Comparison of ENCODE assay signal across 8 cellular contexts in the genomic region with DNA sequence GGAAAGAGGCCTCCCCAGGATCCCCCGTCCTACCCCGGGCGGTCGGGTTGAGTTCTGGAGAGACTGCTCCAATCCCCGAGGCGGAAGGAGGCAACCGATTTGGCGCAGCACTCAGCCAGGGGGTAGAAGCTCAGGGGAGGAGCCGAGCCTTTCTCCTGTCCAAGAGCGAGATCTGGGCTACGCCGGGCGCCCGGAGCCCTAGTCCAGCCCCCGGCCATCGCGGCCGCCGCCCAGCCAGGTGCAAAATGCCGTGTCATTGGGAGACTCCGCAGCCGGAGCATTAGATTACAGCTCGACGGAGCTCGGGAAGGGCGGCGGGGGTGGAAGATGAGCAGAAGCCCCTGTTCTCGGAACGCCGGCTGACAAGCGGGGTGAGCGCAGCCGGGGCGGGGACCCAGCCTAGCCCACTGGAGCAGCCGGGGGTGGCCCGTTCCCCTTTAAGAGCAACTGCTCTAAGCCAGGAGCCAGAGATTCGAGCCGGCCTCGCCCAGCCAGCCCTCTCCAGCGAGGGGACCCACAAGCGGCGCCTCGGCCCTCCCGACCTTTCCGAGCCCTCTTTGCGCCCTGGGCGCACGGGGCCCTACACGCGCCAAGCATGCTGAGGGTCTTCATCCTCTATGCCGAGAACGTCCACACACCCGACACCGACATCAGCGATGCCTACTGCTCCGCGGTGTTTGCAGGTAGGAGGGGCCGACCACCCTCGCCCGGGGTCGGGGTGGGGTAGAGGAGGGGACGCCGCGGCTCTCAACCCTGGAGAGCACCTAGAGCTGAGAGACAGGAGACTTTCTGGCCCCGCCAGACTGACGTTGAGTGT. TPM values are rescaled to one million over a fixed set of nuclear protein-coding genes. Genes with fewer than 3 reads are reported as not detected.
DNase-seq lines count a peak whose midpoint lies in the region; ATAC-seq and TF ChIP-seq lines count a peak whose summit lies in the region.

Gene DYSF (plus strand): TSS at position 158 of the 817 bp plus-strand sequence.

- H4K20me1 ChIP-seq in OCI-LY7 (ENCODE audit: insufficient read depth, low read length) = no peaks in the 10 kb centered on the region

- peak; percentile 65 for ATAC-seq in left colon
- ATAC-seq in stimulated activated naive CD8-positive, alpha-beta T cell treated with anti-CD3 and anti-CD28 coated beads, Interleukin-15, Interleukin-2, amounts not matched to agents 100 U/mL and 50 U/mL, for 24 hours = peak; percentile 20
- no peak for ATAC-seq in GM18519 (IDR thresholded peaks at IDR 0.05; ENCODE audit: low FRiP score, unreplicated experiment)
- no peak for ATAC-seq in GM18868 (IDR thresholded peaks at IDR 0.05; ENCODE audit: unreplicated experiment)

- H3K27ac Mint-ChIP-seq in Caco-2 (ENCODE audit: unreplicated experiment) = no peak within 1 kb of the TSS

- H3K27me3 Mint-ChIP-seq in Caco-2 (ENCODE audit: insufficient read depth, unreplicated experiment) = no peaks in the 10 kb centered on the region

- H3K4me2 ChIP-seq in OCI-LY7 (ENCODE audit: low read length) = no peak within 1 kb of the TSS

- peak within 1 kb of the TSS; percentile 41 for H3K4me3 ChIP-seq in Caco-2 (ENCODE audit: low read depth, low read length)
- no peak within 1 kb of the TSS for H3K4me3 ChIP-seq in OCI-LY7 (ENCODE audit: low read depth, low read length, poor library complexity, severe bottlenecking)

- H3K9me3 ChIP-seq in Caco-2 = no peaks in the 10 kb centered on the region
- H3K9me3 ChIP-seq in OCI-LY7 (ENCODE audit: low read length) = no peaks in the 10 kb centered on the region

- no peaks in the 10 kb centered on the region for H3K36me3 Mint-ChIP-seq in Caco-2 (ENCODE audit: insufficient read depth, unreplicated experiment)

- H3K36me3 ChIP-seq in Caco-2 (ENCODE audit: control insufficient read depth, insufficient read depth, low read length) (no peaks in the 10 kb centered on the region), OCI-LY7 (ENCODE audit: insufficient read depth, low read length) (no peaks in the 10 kb centered on the region)

- BruUV-seq in Caco-2 (replicated peaks; lab: Mats Ljungman, UMichigan) = no TSS peak
- no TSS peak for BruUV-seq in OCI-LY7 (replicated peaks; lab: Mats Ljungman, UMichigan)

- H3K4me3 Mint-ChIP-seq in Caco-2 (ENCODE audit: unreplicated experiment) = peak within 1 kb of the TSS; percentile 65

- H3K9me3 Mint-ChIP-seq in Caco-2 (ENCODE audit: unreplicated experiment) = no peaks in the 10 kb centered on the region

- no peaks in the 10 kb centered on the region for H3K79me2 ChIP-seq in OCI-LY7 (ENCODE audit: insufficient read depth, low read depth, low read length)

- CTCF ChIA-PET in Caco-2 (lab: Charles Lee) = interaction anchor here (1.1 to 1.7 kb wide), 5 partner anchors 46 to 154 kb away, joined by 3 to 6 read pairs (median 4); partner anchors contain the start of gene ZNF638
- CTCF ChIA-PET in OCI-LY7 (lab: Charles Lee; ENCODE audit: unreplicated experiment) = no interaction called here

- H3K27ac ChIP-seq in OCI-LY7 (ENCODE audit: low read depth, low read length, poor library complexity, severe bottlenecking) = no peak within 1 kb of the TSS

- no peaks in the 10 kb centered on the region for H3K27me3 ChIP-seq in Caco-2 (replicated peaks; ENCODE audit: control insufficient read depth, insufficient read depth, low read length)

- intact Hi-C loops in Caco-2 (cut with micrococcal nuclease; ENCODE audit: unreplicated experiment) (loop anchor here (2.0 kb wide), 1 partner anchor 57 kb away; no protein-coding TSS in a partner anchor), left colon (cut with DNase I, micrococcal nuclease) (no loop called here), OCI-LY7 (cut with micrococcal nuclease; ENCODE audit: unreplicated experiment) (no loop called here)

- H3K4me1 ChIP-seq in Caco-2 (peaks cover 18% of the 10 kb centered on the region), OCI-LY7 (ENCODE audit: insufficient read depth, low read length, poor library complexity, severe bottlenecking) (peaks cover 10% of the 10 kb centered on the region)

- peaks cover 23% of the 10 kb centered on the region for H3K4me1 Mint-ChIP-seq in Caco-2 (ENCODE audit: low read depth, unreplicated experiment)

- no peak within 1 kb of the TSS for H2AFZ ChIP-seq in OCI-LY7 (ENCODE audit: low read length)

- no peaks in the 10 kb centered on the region for H3K9me2 ChIP-seq in OCI-LY7 (ENCODE audit: insufficient read depth, low read length)

- POLR2A ChIA-PET in Caco-2 (lab: Charles Lee) (no interaction called here), OCI-LY7 (lab: Charles Lee) (interaction anchor here (0.6 kb wide), 1 partner anchor 162 kb away, joined by 3 read pairs; no protein-coding TSS in a partner anchor)

- TF ChIP-seq CTCF in Caco-2 (IDR thresholded peaks at IDR 0.05; ENCODE audit: insufficient read depth in 1 of 2, low read depth in 1 of 2, low read length in 1 of 2, severe bottlenecking in 1 of 2, unreplicated experiment in 1 of 2) = no peak
- no peak for TF ChIP-seq CTCF in OCI-LY7 (conservative IDR thresholded peaks at IDR 0.05; ENCODE audit: low read length)

- peak; percentile 59 to 67 for DNase-seq in Caco-2
- DNase-seq in NCI-H2227 (lab: John Stamatoyannopoulos, UW; ENCODE audit: unreplicated experiment) = peak; percentile 39
- DNase-seq in cerebellum (ENCODE audit: low spot score) = peak; percentile 28
- DNase-seq in left colon = peak in 1 of 2 donors; percentile 37
- DNase-seq in stimulated activated naive CD8-positive, alpha-beta T cell treated with anti-CD3 and anti-CD28 coated beads, Interleukin-15, Interleukin-2, amounts not matched to agents 100 U/mL and 50 U/mL, for 24 hours = no peak
- DNase-seq in OCI-LY7 (ENCODE audit: low spot score) = no peak

RNA-seq across cellular contexts. Expression of gene DYSF, which starts in this region (rescaled TPM):
- 1.7 and 2.2 TPM in 2 replicates for total RNA-seq in Caco-2 (2022)
- 1.4 TPM for total RNA-seq in cerebellum
- 1 to 10 TPM; 2.4 to 5.0 TPM for total RNA-seq in left colon
- total RNA-seq in OCI-LY7 (2014; rRNA removed; shearing (Covaris generic)) = not detected in 2 replicates
- not detected in 2 replicates for total RNA-seq in OCI-LY7 (2022)

Comparison
In these comparisons a context has a peak if more than half of its experiments do, and no peak if none do; other contexts are left out.
1. DNase-seq: peak in Caco-2 (2 of 2), NCI-H2227 (single experiment) and cerebellum (single experiment); none in stimulated activated naive CD8-positive, alpha-beta T cell treated with anti-CD3 and anti-CD28 coated beads, Interleukin-15, Interleukin-2, amounts not matched to agents 100 U/mL and 50 U/mL, for 24 hours (single experiment) and OCI-LY7 (single experiment).
2. ATAC-seq: peak in left colon (single experiment) and stimulated activated naive CD8-positive, alpha-beta T cell treated with anti-CD3 and anti-CD28 coated beads, Interleukin-15, Interleukin-2, amounts not matched to agents 100 U/mL and 50 U/mL, for 24 hours (single experiment); none in GM18519 (single experiment) and GM18868 (single experiment).